1 cellular context compared by ENCODE assay signal in the genomic region with DNA sequence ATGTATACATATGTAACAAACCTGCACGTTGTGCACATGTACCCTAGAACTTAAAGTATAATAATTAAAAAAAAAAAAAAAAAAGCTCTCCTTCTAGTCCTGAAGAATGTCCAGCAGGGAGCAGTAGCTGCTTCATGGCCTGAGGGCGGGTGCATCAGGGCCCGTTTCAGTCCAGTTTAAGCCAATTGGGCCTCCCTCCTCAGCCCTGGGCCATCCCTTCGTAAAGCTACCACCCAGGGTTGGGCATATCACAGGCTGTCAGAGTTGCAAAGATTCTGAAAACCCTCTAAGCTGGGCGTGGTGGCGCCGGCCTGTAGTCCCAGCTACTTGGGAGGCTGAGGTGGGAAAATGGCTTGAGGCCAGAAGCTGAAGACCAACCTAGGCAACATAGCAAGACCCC.
TF ChIP-seq lines count a peak whose summit lies in the region.

No MANE protein-coding gene starts in this region.

TF ChIP-seq in GM12878, 131 proteins besides CTCF, POLR2A, EP300 and RAD21:
- TF ChIP-seq ZBTB33 (IDR thresholded peaks at IDR 0.05), result no peak
- TF ChIP-seq ZZZ3 (IDR thresholded peaks at IDR 0.05; ENCODE audit: control insufficient read depth, insufficient read length, low read depth), result no peak
- TF ChIP-seq RUNX3 (IDR thresholded peaks at IDR 0.05; ENCODE audit: low read length), result no peak
- TF ChIP-seq RAD51 (IDR thresholded peaks at IDR 0.05), result no peak
- no peak for TF ChIP-seq NFYA (IDR thresholded peaks at IDR 0.05; ENCODE audit: borderline replicate concordance, low read depth, low read length)
- TF ChIP-seq MAX (IDR thresholded peaks at IDR 0.05; ENCODE audit: low read depth, low read length), result no peak
- TF ChIP-seq MYC (IDR thresholded peaks at IDR 0.05; ENCODE audit: insufficient read depth, insufficient read length, insufficient replicate concordance, low read length, severe bottlenecking), result no peak
- TF ChIP-seq ETV6 (conservative IDR thresholded peaks at IDR 0.05 in 1 of 2, IDR thresholded peaks at IDR 0.05 in 1 of 2; ENCODE audit: borderline replicate concordance in 1 of 2, low read depth in 1 of 2), result no peak
- no peak for TF ChIP-seq MTA3 (IDR thresholded peaks at IDR 0.05; ENCODE audit: borderline replicate concordance, low read length)
- no peak for TF ChIP-seq BHLHE40 (IDR thresholded peaks at IDR 0.05; ENCODE audit: borderline replicate concordance in 1 of 2, low read depth in 2 of 2, low read length in 1 of 2)
- no peak for TF ChIP-seq JUND (IDR thresholded peaks at IDR 0.05; ENCODE audit: low read depth, low read length)
- no peak for TF ChIP-seq IKZF1 (conservative IDR thresholded peaks at IDR 0.05)
- TF ChIP-seq PAX8 (IDR thresholded peaks at IDR 0.05), result no peak
- no peak for TF ChIP-seq NKRF (conservative IDR thresholded peaks at IDR 0.05)
- no peak for TF ChIP-seq ZBED1 (IDR thresholded peaks at IDR 0.05; ENCODE audit: borderline replicate concordance)
TF ChIP-seq in GM12878: peak in this region for 0.
